ENCODE assay signal across 8 cellular contexts in the genomic region with DNA sequence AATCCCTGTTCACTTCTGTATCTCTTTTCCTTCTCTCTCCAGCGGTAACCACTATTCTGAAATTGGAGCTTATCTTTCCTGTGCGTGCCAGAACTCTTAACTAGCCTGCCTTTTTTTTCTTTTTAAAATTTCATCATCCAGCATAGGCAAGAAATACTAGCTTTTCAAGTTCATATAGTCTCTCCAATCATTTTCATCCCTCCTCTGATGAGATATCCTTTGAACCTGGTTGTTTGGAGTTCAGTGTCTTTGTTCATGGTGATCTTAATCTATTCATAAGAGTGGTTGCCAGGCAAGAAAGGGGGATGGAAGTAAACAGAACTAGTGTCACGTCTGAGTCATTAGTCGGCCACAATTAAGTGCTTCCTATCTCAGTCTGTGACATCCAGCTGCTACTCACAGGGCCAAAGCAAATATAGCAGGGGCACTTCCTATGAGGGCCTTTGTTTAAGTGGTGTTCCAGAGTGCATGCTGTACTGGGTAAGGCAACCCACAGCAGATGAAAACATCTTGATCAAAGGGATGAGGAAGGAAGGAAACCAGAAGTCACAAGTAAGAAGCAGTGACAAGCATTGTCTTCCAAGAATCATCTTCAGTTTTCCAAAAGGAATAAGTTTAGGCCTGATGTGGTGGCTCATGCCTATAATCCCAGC. TPM values are rescaled to one million over a fixed set of nuclear protein-coding genes. Genes with fewer than 3 reads are reported as not detected.
DNase-seq lines count a peak whose midpoint lies in the region; ATAC-seq and TF ChIP-seq lines count a peak whose summit lies in the region.

No MANE protein-coding gene starts in this region.

- peaks cover 4% of the 10 kb centered on the region for H3K4me1 ChIP-seq in vagina

- H3K27ac ChIP-seq in 22Rv1 (peak overlapping the region; percentile 61), vagina (peak overlapping the region; percentile 40)

- DNase-seq in GM04503 (ENCODE audit: low read depth) (peak; percentile 47), NCI-H2196 (lab: John Stamatoyannopoulos, UW; ENCODE audit: unreplicated experiment) (peak; percentile 75), left cardiac atrium (peak; percentile 41), vagina (ENCODE audit: extremely low spot score in 2 of 2) (no peak), globus pallidus (ENCODE audit: low spot score) (no peak)
- DNase-seq in activated CD4-positive, alpha-beta memory T cell treated with anti-CD3 and anti-CD28 coated beads for 36 hours: peak; percentile 26

- TF ChIP-seq CTCF in 22Rv1 (IDR thresholded peaks at IDR 0.05): no peak
- no peak for TF ChIP-seq CTCF in vagina (IDR thresholded peaks at IDR 0.05)

- no peaks in the 10 kb centered on the region for H3K27me3 Mint-ChIP-seq in activated CD4-positive, alpha-beta memory T cell treated with anti-CD3 and anti-CD28 coated beads for 36 hours

- no peak overlapping the region for H3K4me3 Mint-ChIP-seq in activated CD4-positive, alpha-beta memory T cell treated with anti-CD3 and anti-CD28 coated beads for 36 hours

- peaks cover 7% of the 10 kb centered on the region for H3K4me1 Mint-ChIP-seq in activated CD4-positive, alpha-beta memory T cell treated with anti-CD3 and anti-CD28 coated beads for 36 hours (ENCODE audit: low read depth)

- CTCF ChIA-PET in activated CD4-positive, alpha-beta memory T cell treated with anti-CD3 and anti-CD28 coated beads for 36 hours (lab: Charles Lee): interaction anchor here (1.3 kb wide), 1 partner anchor 26 kb away, joined by 5 read pairs; no protein-coding TSS in a partner anchor

- no peaks in the 10 kb centered on the region for H3K36me3 ChIP-seq in vagina

- TF ChIP-seq POLR2A in vagina (IDR thresholded peaks at IDR 0.05): no peak

- H3K9me3 Mint-ChIP-seq in activated CD4-positive, alpha-beta memory T cell treated with anti-CD3 and anti-CD28 coated beads for 36 hours: no peaks in the 10 kb centered on the region

- ATAC-seq in HG03060 (IDR thresholded peaks at IDR 0.05; ENCODE audit: low read depth, unreplicated experiment) (peak; percentile 64), left cardiac atrium (peak; percentile 73 to 97)

- no peaks in the 10 kb centered on the region for H3K27me3 ChIP-seq in vagina

- H3K27ac Mint-ChIP-seq in activated CD4-positive, alpha-beta memory T cell treated with anti-CD3 and anti-CD28 coated beads for 36 hours: peak overlapping the region; percentile 5

- H3K4me3 ChIP-seq in vagina: no peak overlapping the region

- H3K36me3 Mint-ChIP-seq in activated CD4-positive, alpha-beta memory T cell treated with anti-CD3 and anti-CD28 coated beads for 36 hours: no peaks in the 10 kb centered on the region

- no peaks in the 10 kb centered on the region for H3K9me3 ChIP-seq in vagina

- intact Hi-C loops in activated CD4-positive, alpha-beta memory T cell treated with anti-CD3 and anti-CD28 coated beads for 36 hours (cut with micrococcal nuclease): no loop called here
- intact Hi-C loops in left cardiac atrium (cut with DNase I): no loop called here
- intact Hi-C loops in vagina (cut with DNase I): no loop called here

- POLR2A ChIA-PET in activated CD4-positive, alpha-beta memory T cell treated with anti-CD3 and anti-CD28 coated beads for 36 hours (lab: Charles Lee): no interaction called here

RNA-seq across cellular contexts. Expression of a gene that starts 56.4 kb away (rescaled TPM):
- 10 to 100 TPM; 33.9 to 36.1 TPM for total RNA-seq in activated CD4-positive, alpha-beta memory T cell treated with anti-CD3 and anti-CD28 coated beads for 36 hours
- total RNA-seq in left cardiac atrium (10 to 100 TPM; 28.4 to 31.5 TPM), vagina (15.5 TPM)

Comparison
In these comparisons a context has a peak if more than half of its experiments do, and no peak if none do; other contexts are left out.
1. DNase-seq: peak in GM04503 (single experiment), NCI-H2196 (single experiment), activated CD4-positive, alpha-beta memory T cell treated with anti-CD3 and anti-CD28 coated beads for 36 hours (single experiment) and left cardiac atrium (single experiment); none in vagina (0 of 2) and globus pallidus (single experiment).